20 cellular contexts compared by ENCODE assay signal in genomic region chrX:109268340-109268739, GRCh38.
"Had no signal": no experiment of that assay in that cellular context is flagged by ENCODE, and none has a peak within 500 bp of the region (broad histone marks: within the 10 kb centered on the region; RNA-seq: fewer than 3 reads in every experiment).

No MANE protein-coding gene starts in this region.

- DNase-seq: cerebellar nuclear complex; effector memory CD8-positive, alpha-beta T cell; gastrocnemius medialis; heart right ventricle; kidney; mucosa of descending colon; naive thymus-derived CD8-positive, alpha-beta T cell; posterior cingulate gyrus; sigmoid colon; stimulated activated CD4-positive, alpha-beta T cell treated with anti-CD3 and anti-CD28 coated beads, Interleukin-2, amount 100 ng/mL, for 24 hours; stimulated activated CD4-positive, alpha-beta T cell treated with anti-CD3 and anti-CD28 coated beads, Interleukin-4, amount 100 ng/mL, for 4 hours; stimulated activated naive CD4-positive, alpha-beta T cell; stomach; substantia nigra; transverse colon had no signal

- H3K4me3 ChIP-seq: gastrocnemius medialis, heart right ventricle, mucosa of descending colon, right atrium auricular region, sigmoid colon, skin epidermis, stomach, thoracic aorta, transverse colon had no signal

- H3K9me3 ChIP-seq: gastrocnemius medialis, mucosa of descending colon, sigmoid colon, thoracic aorta, transverse colon had no signal

- FAIRE-seq: colon, kidney, urothelium cell line had no signal

- H3K27me3 ChIP-seq: gastrocnemius medialis, right atrium auricular region, sigmoid colon, transverse colon had no signal

- H3K4me1 ChIP-seq: gastrocnemius medialis, heart right ventricle, right atrium auricular region, sigmoid colon, stomach, transverse colon had no signal

- H3K27ac ChIP-seq: gastrocnemius medialis, heart right ventricle, right atrium auricular region, sigmoid colon, skin epidermis, stomach, thoracic aorta, transverse colon had no signal

- ATAC-seq: effector memory CD8-positive, alpha-beta T cell; gastrocnemius medialis; heart right ventricle; mucosa of descending colon; naive thymus-derived CD8-positive, alpha-beta T cell had no signal

- H3K36me3 ChIP-seq: gastrocnemius medialis, heart right ventricle, right atrium auricular region, sigmoid colon, stomach, thoracic aorta, transverse colon had no signal
